9 cellular contexts compared by ENCODE assay signal in genomic region chr3:32340039-32340438, GRCh38. TPM values are rescaled to one million over a fixed set of nuclear protein-coding genes. Genes with fewer than 3 reads are reported as not detected.
DNase-seq lines count a peak whose midpoint lies in the region; ATAC-seq, FAIRE-seq and TF ChIP-seq lines count a peak whose summit lies in the region.
"Had no signal": no experiment of that assay in that cellular context is flagged by ENCODE, and none has a peak within 500 bp of the region (broad histone marks: within the 10 kb centered on the region; RNA-seq: fewer than 3 reads in every experiment).

No MANE protein-coding gene starts in this region.

- no peaks in the 10 kb centered on the region for H3K36me3 Mint-ChIP-seq in natural killer cell treated with Interleukin-12 subunit alpha and Interleukin-12 subunit beta and Interleukin-15 and Interleukin-18, amount 100 ng/mL, for 72 hours
- H3K36me3 Mint-ChIP-seq: activated naive CD8-positive, alpha-beta T cell had no signal

- H3K4me3 Mint-ChIP-seq in natural killer cell treated with Interleukin-12 subunit alpha and Interleukin-12 subunit beta and Interleukin-15 and Interleukin-18, amount 100 ng/mL, for 72 hours, result no peak overlapping the region
- H3K4me3 Mint-ChIP-seq: activated naive CD8-positive, alpha-beta T cell had no signal

- ATAC-seq in natural killer cell treated with Interleukin-12 subunit alpha and Interleukin-12 subunit beta and Interleukin-15 and Interleukin-18, amount 100 ng/mL, for 72 hours, result no peak

- peaks cover 6% of the 10 kb centered on the region for H3K4me1 ChIP-seq in endothelial cell of umbilical vein (ENCODE audit: control insufficient read depth, extremely low read depth, insufficient read depth, low read length)

- H3K9me3 Mint-ChIP-seq in natural killer cell treated with Interleukin-12 subunit alpha and Interleukin-12 subunit beta and Interleukin-15 and Interleukin-18, amount 100 ng/mL, for 72 hours, result no peaks in the 10 kb centered on the region

- no peak overlapping the region for H3K27ac Mint-ChIP-seq in natural killer cell treated with Interleukin-12 subunit alpha and Interleukin-12 subunit beta and Interleukin-15 and Interleukin-18, amount 100 ng/mL, for 72 hours
- H3K27ac Mint-ChIP-seq: activated naive CD8-positive, alpha-beta T cell had no signal

- no peak overlapping the region for H3K4me3 ChIP-seq in endothelial cell of umbilical vein (replicated peaks in 1 of 3; ENCODE audit: insufficient read depth in 1 of 3, low read depth in 1 of 3, low read length in 3 of 3)

- intact Hi-C loops in endothelial cell of umbilical vein (cut with micrococcal nuclease), result loop anchor here (1.0 to 2.0 kb wide), 2 partner anchors 61 to 162 kb away; no protein-coding TSS in a partner anchor

- H3K27ac ChIP-seq in endothelial cell of umbilical vein (ENCODE audit: insufficient read depth, low read depth, low read length), result no peak overlapping the region

- no peak for TF ChIP-seq POLR2A in endothelial cell of umbilical vein (IDR thresholded peaks at IDR 0.05; ENCODE audit: low read depth, low read length)

- H3K27me3 Mint-ChIP-seq in natural killer cell treated with Interleukin-12 subunit alpha and Interleukin-12 subunit beta and Interleukin-15 and Interleukin-18, amount 100 ng/mL, for 72 hours, result no peaks in the 10 kb centered on the region
- H3K27me3 Mint-ChIP-seq: activated naive CD8-positive, alpha-beta T cell had no signal

- peak; percentile 33 to 34 for TF ChIP-seq CTCF in endothelial cell of umbilical vein (IDR thresholded peaks at IDR 0.05; ENCODE audit: extremely low read depth in 1 of 2, insufficient read depth in 1 of 2, low read depth in 1 of 2, low read length in 2 of 2)

- BruUV-seq in endothelial cell of umbilical vein (replicated peaks; lab: Mats Ljungman, UMichigan), result no TSS peak

- H3K36me3 ChIP-seq in endothelial cell of umbilical vein (ENCODE audit: control insufficient read depth in 2 of 2, extremely low read depth in 1 of 2, insufficient read depth in 2 of 2, low read length in 2 of 2), result no peaks in the 10 kb centered on the region

- H3K4me2 ChIP-seq in endothelial cell of umbilical vein (ENCODE audit: insufficient read depth, low read length), result no peak overlapping the region

- no peaks in the 10 kb centered on the region for H3K27me3 ChIP-seq in endothelial cell of umbilical vein (ENCODE audit: control insufficient read depth in 2 of 2, insufficient read depth in 2 of 2, low read length in 2 of 2)

- POLR2A ChIA-PET in endothelial cell of umbilical vein (lab: Charles Lee), result no interaction called here

- CTCF ChIA-PET in endothelial cell of umbilical vein (lab: Charles Lee), result interaction anchor here (0.8 to 1.8 kb wide), 6 partner anchors 9 to 165 kb away, joined by 3 to 9 read pairs (median 4); no protein-coding TSS in a partner anchor

- FAIRE-seq in endothelial cell of umbilical vein (lab: Jason Lieb, UNC), result peak; percentile 66

- no peak overlapping the region for H2AFZ ChIP-seq in endothelial cell of umbilical vein (ENCODE audit: low read depth, low read length)

- H3K4me1 Mint-ChIP-seq in natural killer cell treated with Interleukin-12 subunit alpha and Interleukin-12 subunit beta and Interleukin-15 and Interleukin-18, amount 100 ng/mL, for 72 hours (ENCODE audit: low read depth in 2 of 2), result no peaks in the 10 kb centered on the region

- H3K79me2 ChIP-seq in endothelial cell of umbilical vein (ENCODE audit: control insufficient read depth, insufficient read depth, low read length), result no peaks in the 10 kb centered on the region

- peak; percentile 14 for DNase-seq in activated CD8-positive, alpha-beta memory T cell treated with anti-CD3 and anti-CD28 coated beads, Interleukin-2, amount 50 U/mL, for 1 hour (ENCODE audit: extremely low read depth)
- no peak for DNase-seq in activated CD8-positive, alpha-beta memory T cell treated with anti-CD3 and anti-CD28 coated beads, Interleukin-2, amount 50 U/mL, for 4 hours
- DNase-seq in HuH-7.5 (ENCODE audit: low spot score) (peak; percentile 65), SHP77 (lab: John Stamatoyannopoulos, UW) (peak; percentile 69 to 80), endothelial cell of umbilical vein (ENCODE audit: low read depth, low spot score) (peak; percentile 36), middle frontal gyrus (ENCODE audit: extremely low spot score, low spot score) (peak; percentile 16), NCI-H2081 treated with DMSO at 0.1 percent for 48 hours (lab: John Stamatoyannopoulos, UW) (no peak)
- no peak for DNase-seq in natural killer cell treated with Interleukin-12 subunit alpha and Interleukin-12 subunit beta and Interleukin-15 and Interleukin-18, amount 100 ng/mL, for 72 hours (ENCODE audit: low spot score)

- dilution Hi-C loops in endothelial cell of umbilical vein (cut with MboI; ENCODE audit: extremely low pct_ligation_motif_present, low sequenced_read_pairs), result no loop called here

- no peak overlapping the region for H3K9ac ChIP-seq in endothelial cell of umbilical vein (replicated peaks; ENCODE audit: extremely low read depth, insufficient read depth, low read length)

- H4K20me1 ChIP-seq in endothelial cell of umbilical vein (replicated peaks; ENCODE audit: control insufficient read depth, extremely low read depth, insufficient read depth, low read length), result no peaks in the 10 kb centered on the region

- H3K9me1 ChIP-seq in endothelial cell of umbilical vein (replicated peaks; ENCODE audit: control insufficient read depth, extremely low read depth, insufficient read depth, low read length), result no peaks in the 10 kb centered on the region

- no peaks in the 10 kb centered on the region for H3K9me3 ChIP-seq in endothelial cell of umbilical vein (replicated peaks; ENCODE audit: control insufficient read depth, insufficient read depth, low read length)

TF ChIP-seq in endothelial cell of umbilical vein, 7 proteins besides CTCF, POLR2A, EP300 and RAD21:
- TF ChIP-seq FOS (IDR thresholded peaks at IDR 0.05; ENCODE audit: borderline replicate concordance, insufficient read depth, low read length), result no peak

RNA-seq across cellular contexts. Expression of gene CMTM7, which starts 51.6 kb away (rescaled TPM):
- total RNA-seq in endothelial cell of umbilical vein, result 44.7 and 47.1 TPM in 2 replicates
- 88.5 and 102 TPM in 2 replicates for polyA plus RNA-seq in endothelial cell of umbilical vein
- 57.7 and 60.0 TPM in 2 replicates for polyA plus RNA-seq in endothelial cell of umbilical vein (2011; cell fraction: cytosol; rRNA removed)
- polyA plus RNA-seq in endothelial cell of umbilical vein (2011; cell fraction: nucleus; rRNA removed), result 47.1 and 64.0 TPM in 2 replicates
- 39.5 and 43.8 TPM in 2 replicates for polyA plus RNA-seq in endothelial cell of umbilical vein (2012)
- polyA minus RNA-seq in endothelial cell of umbilical vein, result 38.6 and 44.4 TPM in 2 replicates
- not detected for polyA minus RNA-seq in endothelial cell of umbilical vein (2011; cell fraction: cytosol; rRNA and poly(A)+ RNA removed)
- 25.1 and 31.4 TPM in 2 replicates for polyA minus RNA-seq in endothelial cell of umbilical vein (2011; cell fraction: nucleus; rRNA and poly(A)+ RNA removed)
- total RNA-seq in natural killer cell treated with Interleukin-12 subunit alpha and Interleukin-12 subunit beta and Interleukin-15 and Interleukin-18, amount 100 ng/mL, for 72 hours, result 10 to 100 TPM; 17.5 to 34.5 TPM

Comparison
In these comparisons a context has a peak if more than half of its experiments do, and no peak if none do; other contexts are left out.
1. DNase-seq: peak in activated CD8-positive, alpha-beta memory T cell treated with anti-CD3 and anti-CD28 coated beads, Interleukin-2, amount 50 U/mL, for 1 hour (single experiment), HuH-7.5 (single experiment), SHP77 (2 of 2), endothelial cell of umbilical vein (single experiment) and middle frontal gyrus (single experiment); none in activated CD8-positive, alpha-beta memory T cell treated with anti-CD3 and anti-CD28 coated beads, Interleukin-2, amount 50 U/mL, for 4 hours (single experiment), natural killer cell treated with Interleukin-12 subunit alpha and Interleukin-12 subunit beta and Interleukin-15 and Interleukin-18, amount 100 ng/mL, for 72 hours (single experiment) and NCI-H2081 treated with DMSO at 0.1 percent for 48 hours (single experiment).